In genomic region chr19:1283917-1284292, GRCh38 we compare ENCODE assay signal across 23 cellular contexts. TPM values are rescaled to one million over a fixed set of nuclear protein-coding genes. Genes with fewer than 3 reads are reported as not detected.
A peak's percentile ranks its signal among the peaks of the same experiment; 100 is the strongest.
DNase-seq lines count a peak whose midpoint lies in the region; ATAC-seq and TF ChIP-seq lines count a peak whose summit lies in the region.
"Had no signal": no experiment of that assay in that cellular context is flagged by ENCODE, and none has a peak within 500 bp of the region (broad histone marks: within the 10 kb centered on the region; RNA-seq: fewer than 3 reads in every experiment).

No MANE protein-coding gene starts in this region.

- no peaks in the 10 kb centered on the region for H3K9me2 ChIP-seq in hepatocyte (replicated peaks; ENCODE audit: insufficient read depth)

- no peaks in the 10 kb centered on the region for H3K9me3 Mint-ChIP-seq in WTC11
- H3K9me3 Mint-ChIP-seq: activated naive CD4-positive, alpha-beta T cell treated with anti-CD3 and anti-CD28 coated beads, Interleukin-2, amount 50 U/mL, for 72 hours; CD4-positive, alpha-beta T cell; H9 had no signal

- H3K9ac ChIP-seq in rectal smooth muscle tissue (ENCODE audit: low read length), result no peak overlapping the region

- no peaks in the 10 kb centered on the region for H4K20me1 ChIP-seq in hepatocyte (ENCODE audit: insufficient read depth, poor library complexity, severe bottlenecking)

- TF ChIP-seq CTCF in WTC11 (IDR thresholded peaks at IDR 0.05) (no peak), hepatocyte (IDR thresholded peaks at IDR 0.05; ENCODE audit: poor library complexity) (no peak)

- 93% methylated on average over 11 of the region's 12 CpGs for WGBS in hepatocyte (ENCODE audit: low lambda C conversion rate, missing lambda C conversion rate)

- H3K4me1 Mint-ChIP-seq in WTC11, result peaks cover 13% of the 10 kb centered on the region

- peak overlapping the region; percentile 37 for H3K4me3 Mint-ChIP-seq in WTC11
- H3K4me3 Mint-ChIP-seq: activated CD4-positive, alpha-beta T cell treated with anti-CD3 and anti-CD28 coated beads for 36 hours had no signal

- peaks cover 26% of the 10 kb centered on the region for H3K79me2 ChIP-seq in hepatocyte

- H3K4me2 ChIP-seq in hepatocyte, result peak overlapping the region; percentile 76

- no peak overlapping the region for H2AFZ ChIP-seq in hepatocyte

- H3K27ac Mint-ChIP-seq in WTC11, result no peak overlapping the region
- H3K27ac Mint-ChIP-seq: activated CD4-positive, alpha-beta T cell treated with anti-CD3 and anti-CD28 coated beads for 36 hours; activated naive CD4-positive, alpha-beta T cell treated with anti-CD3 and anti-CD28 coated beads, Interleukin-2, amount 50 U/mL, for 72 hours; CD4-positive, alpha-beta T cell; H9 had no signal

- H3K36me3 ChIP-seq in hepatocyte (replicated peaks; ENCODE audit: insufficient read depth, low read depth) (no peaks in the 10 kb centered on the region), rectal smooth muscle tissue (ENCODE audit: control insufficient read depth, insufficient read depth, low read length) (peaks cover 3% of the 10 kb centered on the region)

- peak overlapping the region; percentile 85 for H3K27ac ChIP-seq in hepatocyte
- no peak overlapping the region for H3K27ac ChIP-seq in rectal smooth muscle tissue (ENCODE audit: low read depth, low read length)
- H3K27ac ChIP-seq: esophagus muscularis mucosa, gastrocnemius medialis, lower lobe of right lung had no signal

- H3K4me1 ChIP-seq in hepatocyte (ENCODE audit: insufficient read depth), result peaks cover 32% of the 10 kb centered on the region
- H3K4me1 ChIP-seq in rectal smooth muscle tissue (ENCODE audit: control insufficient read depth, insufficient read depth, low read length), result no peaks in the 10 kb centered on the region

- DNase-seq in WTC11 (ENCODE audit: low spot score), result no peak
- no peak for DNase-seq in hepatocyte (ENCODE audit: low spot score)
- no peak for DNase-seq in NCI-H1048 (lab: John Stamatoyannopoulos, UW)
- DNase-seq in stimulated activated naive CD4-positive, alpha-beta T cell (lab: John Stamatoyannopoulos, UW), result no peak
- DNase-seq: activated CD4-positive, alpha-beta T cell treated with anti-CD3 and anti-CD28 coated beads for 36 hours; gastrocnemius medialis; H9; lower lobe of right lung; NCI-H1092 treated with DMSO at 0.1 percent for 48 hours; NCI-H2029; NCI-H2227 treated with DMSO at 0.1 percent for 48 hours; NCI-H82; occipital lobe; stimulated activated CD4-positive, alpha-beta T cell treated with anti-CD3 and anti-CD28 coated beads, Interleukin-2, amount 100 ng/mL, for 48 hours; stimulated activated naive CD8-positive, alpha-beta T cell treated with anti-CD3 and anti-CD28 coated beads, Interleukin-15, Interleukin-2, amounts not matched to agents 100 U/mL and 50 U/mL, for 24 hours; SW 1271 had no signal

- CTCF ChIA-PET in WTC11 (lab: Charles Lee), result interaction anchor here (1.3 to 2.8 kb wide), 2 partner anchors 9 to 39 kb away, joined by 5 to 15 read pairs; partner anchors contain the start of gene FAM174C

- peaks cover 19% of the 10 kb centered on the region for H3K27me3 Mint-ChIP-seq in WTC11 (ENCODE audit: low read depth)

- H3K9me3 ChIP-seq in hepatocyte (ENCODE audit: low read depth), result no peaks in the 10 kb centered on the region
- H3K9me3 ChIP-seq: esophagus muscularis mucosa, gastrocnemius medialis, lower lobe of right lung had no signal

- ATAC-seq in WTC11 (no peak), HG03460 (IDR thresholded peaks at IDR 0.05; ENCODE audit: unreplicated experiment) (no peak)
- ATAC-seq: activated CD4-positive, alpha-beta T cell treated with anti-CD3 and anti-CD28 coated beads for 36 hours; activated naive CD4-positive, alpha-beta T cell treated with anti-CD3 and anti-CD28 coated beads, Interleukin-2, amount 50 U/mL, for 72 hours; gastrocnemius medialis; lower lobe of right lung; Right ventricle myocardium inferior; stimulated activated naive CD8-positive, alpha-beta T cell treated with anti-CD3 and anti-CD28 coated beads, Interleukin-15, Interleukin-2, amounts not matched to agents 100 U/mL and 50 U/mL, for 24 hours had no signal

- no peaks in the 10 kb centered on the region for H3K36me3 Mint-ChIP-seq in WTC11

- POLR2A ChIA-PET in WTC11 (lab: Charles Lee), result no interaction called here

- H3K4me3 ChIP-seq in hepatocyte, result no peak overlapping the region
- peak overlapping the region; percentile 36 for H3K4me3 ChIP-seq in rectal smooth muscle tissue (ENCODE audit: low read length)
- H3K4me3 ChIP-seq: esophagus muscularis mucosa, gastrocnemius medialis, lower lobe of right lung had no signal

- H3K27me3 ChIP-seq in hepatocyte (no peaks in the 10 kb centered on the region), rectal smooth muscle tissue (ENCODE audit: control insufficient read depth, insufficient read depth, low read length) (peaks cover 32% of the 10 kb centered on the region)

TF ChIP-seq in WTC11, 78 proteins besides CTCF, POLR2A, EP300 and RAD21:
- TF ChIP-seq HMGA2 (CRISPR knock-in tag; IDR thresholded peaks at IDR 0.05) (no peak), NR3C1 (CRISPR knock-in tag; conservative IDR thresholded peaks at IDR 0.05; ENCODE audit: low read depth) (no peak), SMAD3 (CRISPR knock-in tag; IDR thresholded peaks at IDR 0.05; ENCODE audit: borderline replicate concordance) (no peak), PRRX2 (CRISPR knock-in tag; IDR thresholded peaks at IDR 0.05) (no peak), ZNF138 (CRISPR knock-in tag; conservative IDR thresholded peaks at IDR 0.05) (no peak), ATF2 (CRISPR knock-in tag; IDR thresholded peaks at IDR 0.05; ENCODE audit: borderline replicate concordance, low read depth) (no peak)

RNA-seq across cellular contexts. Expression of gene EFNA2, which starts 1.8 kb away (rescaled TPM):
- total RNA-seq in WTC11 (2021) (11.4 to 14.2 TPM (median 12.6 TPM) in 3 replicates), hepatocyte (11.0 and 14.2 TPM in 2 replicates)
- polyA plus RNA-seq in hepatocyte, result 1.3 and 1.8 TPM in 2 replicates
- total RNA-seq: activated CD4-positive, alpha-beta T cell treated with anti-CD3 and anti-CD28 coated beads for 36 hours; activated CD8-positive, alpha-beta memory T cell treated with anti-CD3 and anti-CD28 coated beads for 36 hours; CD4-positive, alpha-beta T cell; esophagus muscularis mucosa; gastrocnemius medialis; lower lobe of right lung; Right ventricle myocardium inferior had no signal

RNA-seq across cellular contexts. Expression of gene FAM174C, which starts 8.6 kb away (rescaled TPM):
- total RNA-seq in WTC11 (2021), result 59.4 to 65.9 TPM (median 65.7 TPM) in 3 replicates
- total RNA-seq in hepatocyte, result 25.5 TPM in 2 replicates
- polyA plus RNA-seq in hepatocyte, result 79.9 and 89.5 TPM in 2 replicates

RNA-seq across cellular contexts. Expression of gene CIRBP, which starts 14.8 kb away (rescaled TPM):
- total RNA-seq in WTC11 (2021) (256 to 298 TPM (median 256 TPM) in 3 replicates), hepatocyte (212 and 361 TPM in 2 replicates)
- 202 and 261 TPM in 2 replicates for polyA plus RNA-seq in hepatocyte

RNA-seq across cellular contexts. Expression of gene MIDN, which starts 35.5 kb away (rescaled TPM):
- total RNA-seq in WTC11 (2021), result 189 to 190 TPM (median 189 TPM) in 3 replicates
- 28.7 and 30.1 TPM in 2 replicates for total RNA-seq in hepatocyte
- 94.6 and 98.4 TPM in 2 replicates for polyA plus RNA-seq in hepatocyte

RNA-seq across cellular contexts. Expression of gene ATP5F1D, which starts 42.4 kb away (rescaled TPM):
- total RNA-seq in WTC11 (2021) (262 to 277 TPM (median 270 TPM) in 3 replicates), hepatocyte (54.0 and 64.1 TPM in 2 replicates)
- polyA plus RNA-seq in hepatocyte, result 291 and 297 TPM in 2 replicates
